In the genomic region with DNA sequence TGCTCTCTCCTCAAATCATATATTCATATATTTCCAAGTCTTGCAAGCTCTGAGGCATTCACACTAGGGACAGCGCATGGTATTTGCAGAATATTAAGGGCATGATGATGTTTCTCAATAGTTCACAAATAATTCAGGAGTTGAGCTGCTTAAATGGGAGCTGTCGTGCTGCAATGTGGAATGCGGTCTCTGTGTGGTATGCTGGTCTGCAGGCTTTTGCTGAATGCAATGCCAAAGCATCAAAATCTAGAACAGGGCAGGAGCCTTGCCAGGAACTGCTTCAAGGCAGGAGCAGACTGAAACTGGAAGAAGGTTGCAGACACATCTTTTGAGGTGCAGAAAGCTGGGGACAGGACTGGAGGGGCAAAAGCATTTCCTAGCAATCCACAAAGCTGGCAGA, we compare ENCODE assay signal across 20 cellular contexts.
DNase-seq lines count a peak whose midpoint lies in the region; ATAC-seq, FAIRE-seq and TF ChIP-seq lines count a peak whose summit lies in the region.
"Had no signal": no experiment of that assay in that cellular context is flagged by ENCODE, and none has a peak within 500 bp of the region (broad histone marks: within the 10 kb centered on the region; RNA-seq: fewer than 3 reads in every experiment).

No MANE protein-coding gene starts in this region.

- no peak for FAIRE-seq in H54 (lab: Jason Lieb, UNC)
- FAIRE-seq: A549, GM12878, GM18507 had no signal

- DNase-seq in activated CD8-positive, alpha-beta memory T cell treated with anti-CD3 and anti-CD28 coated beads, Interleukin-2, amount 50 U/mL, for 48 hours: peak; percentile 2
- DNase-seq in activated CD8-positive, alpha-beta memory T cell treated with anti-CD3 and anti-CD28 coated beads, Interleukin-2, amount 10 ng/mL, durations not matched to agents 7 days and 5 days: no peak
- peak; percentile 6 for DNase-seq in G401 (ENCODE audit: low spot score)
- DNase-seq in islet precursor cell: peak; percentile 26
- peak; percentile 29 for DNase-seq in type B pancreatic cell (ENCODE audit: extremely low spot score, unreplicated experiment)
- no peak for DNase-seq in COR-L47 (lab: John Stamatoyannopoulos, UW)
- no peak for DNase-seq in H54 (ENCODE audit: insufficient read length, low spot score)
- DNase-seq: 8988T; ACHN; C1 segment of cervical spinal cord; Caco-2; CD4-positive, alpha-beta memory T cell; DMS153; DND-41; GDM1; HFFc6 had no signal

- H3K4me3 Mint-ChIP-seq in activated CD8-positive, alpha-beta memory T cell treated with anti-CD3 and anti-CD28 coated beads, Interleukin-2, amount 10 ng/mL, durations not matched to agents 7 days and 5 days: no peak overlapping the region
- no peak overlapping the region for H3K4me3 Mint-ChIP-seq in type B pancreatic cell
- H3K4me3 Mint-ChIP-seq: CD4-positive, alpha-beta memory T cell; GM23338; HFFc6 had no signal

- no peaks in the 10 kb centered on the region for H3K27me3 Mint-ChIP-seq in activated CD8-positive, alpha-beta memory T cell treated with anti-CD3 and anti-CD28 coated beads, Interleukin-2, amount 10 ng/mL, durations not matched to agents 7 days and 5 days
- H3K27me3 Mint-ChIP-seq in type B pancreatic cell: peaks cover 2% of the 10 kb centered on the region

- in situ Hi-C loops in G401 (cut with HindIII; ENCODE audit: low sequenced_read_pairs): no loop called here

- TF ChIP-seq CTCF in type B pancreatic cell (conservative IDR thresholded peaks at IDR 0.05): no peak

- no peak overlapping the region for H3K27ac Mint-ChIP-seq in activated CD8-positive, alpha-beta memory T cell treated with anti-CD3 and anti-CD28 coated beads, Interleukin-2, amount 10 ng/mL, durations not matched to agents 7 days and 5 days
- H3K27ac Mint-ChIP-seq in type B pancreatic cell: no peak overlapping the region
- H3K27ac Mint-ChIP-seq: CD4-positive, alpha-beta memory T cell; GM23338; HFFc6 had no signal

- H3K36me3 Mint-ChIP-seq in activated CD8-positive, alpha-beta memory T cell treated with anti-CD3 and anti-CD28 coated beads, Interleukin-2, amount 10 ng/mL, durations not matched to agents 7 days and 5 days: no peaks in the 10 kb centered on the region
- H3K36me3 Mint-ChIP-seq in type B pancreatic cell: no peaks in the 10 kb centered on the region
- H3K36me3 Mint-ChIP-seq: CD4-positive, alpha-beta memory T cell had no signal

- CTCF ChIA-PET in activated CD8-positive, alpha-beta memory T cell treated with anti-CD3 and anti-CD28 coated beads, Interleukin-2, amount 10 ng/mL, durations not matched to agents 7 days and 5 days (lab: Charles Lee): no interaction called here

- no peak for ATAC-seq in activated CD8-positive, alpha-beta memory T cell treated with anti-CD3 and anti-CD28 coated beads, Interleukin-2, amount 10 ng/mL, durations not matched to agents 7 days and 5 days
- ATAC-seq: A549, GM12878, GM23338 had no signal

- no peak for TF ChIP-seq POLR2A in H54 (IDR thresholded peaks at IDR 0.05; ENCODE audit: low read depth, low read length)

- H3K4me1 Mint-ChIP-seq in activated CD8-positive, alpha-beta memory T cell treated with anti-CD3 and anti-CD28 coated beads, Interleukin-2, amount 10 ng/mL, durations not matched to agents 7 days and 5 days: no peaks in the 10 kb centered on the region
- H3K4me1 Mint-ChIP-seq in type B pancreatic cell (ENCODE audit: unreplicated experiment): no peaks in the 10 kb centered on the region
- H3K4me1 Mint-ChIP-seq: CD4-positive, alpha-beta memory T cell; GM23338 had no signal

- H3K9me3 Mint-ChIP-seq in activated CD8-positive, alpha-beta memory T cell treated with anti-CD3 and anti-CD28 coated beads, Interleukin-2, amount 10 ng/mL, durations not matched to agents 7 days and 5 days (ENCODE audit: low read depth): peaks cover 3% of the 10 kb centered on the region
- peaks cover 12% of the 10 kb centered on the region for H3K9me3 Mint-ChIP-seq in type B pancreatic cell

Comparison
In these comparisons a context has a peak if more than half of its experiments do, and no peak if none do; other contexts are left out.
1. DNase-seq: peak in activated CD8-positive, alpha-beta memory T cell treated with anti-CD3 and anti-CD28 coated beads, Interleukin-2, amount 50 U/mL, for 48 hours (single experiment), G401 (single experiment), islet precursor cell (single experiment) and type B pancreatic cell (single experiment); none in activated CD8-positive, alpha-beta memory T cell treated with anti-CD3 and anti-CD28 coated beads, Interleukin-2, amount 10 ng/mL, durations not matched to agents 7 days and 5 days (single experiment), COR-L47 (single experiment) and H54 (single experiment).